In the genomic region with DNA sequence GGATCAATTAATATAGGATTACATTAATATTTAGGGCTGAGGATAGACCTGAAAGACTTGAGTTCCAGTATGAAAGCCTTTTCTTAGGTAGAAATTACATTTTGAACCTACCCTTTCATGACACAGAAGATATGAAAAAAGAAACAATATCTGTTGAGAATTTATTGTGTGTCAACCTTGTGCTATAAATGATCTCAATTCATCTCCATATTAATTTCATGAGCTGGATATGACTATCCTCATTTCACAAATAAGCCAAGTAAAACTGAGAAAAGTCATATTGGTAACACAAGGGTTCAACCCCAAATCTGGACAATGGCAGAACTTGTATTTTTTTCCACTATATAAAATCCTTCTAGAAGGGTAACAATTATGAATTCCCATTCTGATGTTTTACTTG, we compare ENCODE assay signal across 15 cellular contexts.
"Had no signal": no experiment of that assay in that cellular context is flagged by ENCODE, and none has a peak within 500 bp of the region (broad histone marks: within the 10 kb centered on the region; RNA-seq: fewer than 3 reads in every experiment).

No MANE protein-coding gene starts in this region.

- H3K4me1 Mint-ChIP-seq: mesothelial cell of epicardium; naive thymus-derived CD4-positive, alpha-beta T cell had no signal

- H3K27me3 Mint-ChIP-seq: naive thymus-derived CD4-positive, alpha-beta T cell had no signal

- DNase-seq: dermis blood vessel endothelial cell; dorsolateral prefrontal cortex; effector CD4-positive, alpha-beta T cell; effector memory CD4-positive, alpha-beta T cell; foreskin keratinocyte; heart left ventricle; hypothalamus; left cardiac atrium; left lung; left ventricle myocardium superior; lower lobe of right lung; mesenchymal stem cell; naive thymus-derived CD4-positive, alpha-beta T cell had no signal

- H3K27ac Mint-ChIP-seq: mesothelial cell of epicardium; naive thymus-derived CD4-positive, alpha-beta T cell had no signal

- H3K4me3 Mint-ChIP-seq: mesothelial cell of epicardium; naive thymus-derived CD4-positive, alpha-beta T cell had no signal

- ATAC-seq: foreskin keratinocyte; gastroesophageal sphincter; heart left ventricle; left cardiac atrium; left lung; left ventricle myocardium superior; lower lobe of right lung; naive thymus-derived CD4-positive, alpha-beta T cell had no signal
